Comparison of ENCODE assay signal across 15 cellular contexts in genomic region chr15:39313881-39314280, GRCh38.
DNase-seq lines count a peak whose midpoint lies in the region; ATAC-seq and TF ChIP-seq lines count a peak whose summit lies in the region.
"Had no signal": no experiment of that assay in that cellular context is flagged by ENCODE, and none has a peak within 500 bp of the region (broad histone marks: within the 10 kb centered on the region; RNA-seq: fewer than 3 reads in every experiment).

No MANE protein-coding gene starts in this region.

- peaks cover 0 to 1% of the 10 kb centered on the region in 2 donors for H3K36me3 Mint-ChIP-seq in CD14-positive monocyte
- H3K36me3 Mint-ChIP-seq: IgD-negative memory B cell had no signal

- no peaks in the 10 kb centered on the region for H3K27me3 ChIP-seq in right lobe of liver
- H3K27me3 ChIP-seq: BLaER1 treated with 17β-estradiol and CSF1 and Interleukin-3, amounts not matched to agents 10 nM and 100 nM had no signal

- peak overlapping the region in 1 of 3 donors; percentile 42 for H3K27ac ChIP-seq in right lobe of liver

- no peak overlapping the region for H3K4me3 Mint-ChIP-seq in CD14-positive monocyte
- H3K4me3 Mint-ChIP-seq: B cell; CD4-positive, alpha-beta T cell; H9; IgD-negative memory B cell had no signal

- H3K4me1 ChIP-seq in right lobe of liver = peaks cover 0 to 15% (median 7%) of the 10 kb centered on the region in 4 donors

- 25% methylated on average over 1 of the region's 1 CpG for WGBS in right lobe of liver (ENCODE audit: insufficient coverage, low coverage, low lambda C conversion rate, missing lambda C conversion rate)

- no peak for TF ChIP-seq POLR2A in right lobe of liver (IDR thresholded peaks at IDR 0.05)

- no peak for TF ChIP-seq CTCF in CD14-positive monocyte (IDR thresholded peaks at IDR 0.05)
- TF ChIP-seq CTCF in LNCaP clone FGC (IDR thresholded peaks at IDR 0.05; ENCODE audit: control insufficient read depth, extremely low read depth, insufficient read depth) = no peak
- TF ChIP-seq CTCF in right lobe of liver (IDR thresholded peaks at IDR 0.05) = no peak

- H3K27me3 Mint-ChIP-seq in CD14-positive monocyte (ENCODE audit: low read depth in 3 of 3) = peaks cover 0 to 4% (median 2%) of the 10 kb centered on the region in 3 donors
- H3K27me3 Mint-ChIP-seq: CD4-positive, alpha-beta T cell; IgD-negative memory B cell had no signal

- intact Hi-C loops in CD14-positive monocyte (cut with micrococcal nuclease) = loop anchor here in 1 of 2 donors (5.0 kb wide), 1 partner anchor 268 kb away; the partner anchor contains the start of gene THBS1
- intact Hi-C loops in right lobe of liver (cut with DNase I) = no loop called here

- ATAC-seq in right lobe of liver (peak; percentile 43 to 78 (median 64)), HG02610 (IDR thresholded peaks at IDR 0.05; ENCODE audit: unreplicated experiment) (no peak)

- H3K4me3 ChIP-seq in LNCaP clone FGC (ENCODE audit: low read depth, low read length) (no peak overlapping the region), right lobe of liver (no peak overlapping the region)
- H3K4me3 ChIP-seq: BLaER1 treated with 17β-estradiol and CSF1 and Interleukin-3, amounts not matched to agents 10 nM and 100 nM had no signal

- DNase-seq in CD14-positive monocyte (ENCODE audit: low spot score) (no peak), LNCaP clone FGC (ENCODE audit: low read depth) (peak; percentile 10), right lobe of liver (no peak), COR-L47 (lab: John Stamatoyannopoulos, UW) (no peak), NCI-H748 treated with DMSO at 0.1 percent for 48 hours (lab: John Stamatoyannopoulos, UW) (no peak)
- DNase-seq: CD4-positive, alpha-beta T cell; DMS153; DMS79; GDM1; H9; KBM-7 had no signal

- H3K27ac Mint-ChIP-seq in CD14-positive monocyte = peak overlapping the region in 4 of 7 donors; percentile 82 to 93 (median 89)
- H3K27ac Mint-ChIP-seq: B cell; CD4-positive, alpha-beta T cell; H9; IgD-negative memory B cell had no signal

- peaks cover 0 to 2% (median 0%) of the 10 kb centered on the region in 7 donors for H3K9me3 Mint-ChIP-seq in CD14-positive monocyte
- H3K9me3 Mint-ChIP-seq: CD4-positive, alpha-beta T cell; H9 had no signal

- H3K9me3 ChIP-seq in right lobe of liver = no peaks in the 10 kb centered on the region
- H3K9me3 ChIP-seq: BLaER1 treated with 17β-estradiol and CSF1 and Interleukin-3, amounts not matched to agents 10 nM and 100 nM had no signal

- H3K36me3 ChIP-seq in right lobe of liver = no peaks in the 10 kb centered on the region
- H3K36me3 ChIP-seq: BLaER1 treated with 17β-estradiol and CSF1 and Interleukin-3, amounts not matched to agents 10 nM and 100 nM had no signal

- peaks cover 26% of the 10 kb centered on the region for H3K4me1 Mint-ChIP-seq in CD14-positive monocyte
- H3K4me1 Mint-ChIP-seq: B cell, IgD-negative memory B cell had no signal
